ENCODE assay signal across 8 cellular contexts in genomic region chr18:11946756-11947155, GRCh38. TPM values are rescaled to one million over a fixed set of nuclear protein-coding genes. Genes with fewer than 3 reads are reported as not detected.
DNase-seq lines count a peak whose midpoint lies in the region; ATAC-seq and TF ChIP-seq lines count a peak whose summit lies in the region.

No MANE protein-coding gene starts in this region.

- intact Hi-C loops in left lung (cut with DNase I) (no loop called here), posterior cingulate gyrus (cut with DNase I) (loop anchor here (5.0 kb wide), 1 partner anchor 36 kb away; the partner anchor contains the start of gene IMPA2)

- H3K9me3 ChIP-seq in AG04450 (ENCODE audit: control insufficient read depth, insufficient read depth, low read length): no peaks in the 10 kb centered on the region; the same call in 1 of the 2 replicates
- H3K9me3 ChIP-seq in left lung: no peaks in the 10 kb centered on the region
- no peaks in the 10 kb centered on the region for H3K9me3 ChIP-seq in thymus (ENCODE audit: control insufficient read depth)

- no peak for TF ChIP-seq CTCF in AG04450 (IDR thresholded peaks at IDR 0.05; ENCODE audit: low read depth, low read length)
- TF ChIP-seq CTCF in left lung (IDR thresholded peaks at IDR 0.05): no peak

- H3K27me3 ChIP-seq in AG04450 (ENCODE audit: control insufficient read depth, insufficient read depth, low read length): no peaks in the 10 kb centered on the region
- no peaks in the 10 kb centered on the region for H3K27me3 ChIP-seq in left lung
- H3K27me3 ChIP-seq in thymus (ENCODE audit: control insufficient read depth, insufficient read depth): no peaks in the 10 kb centered on the region

- H3K36me3 ChIP-seq in left lung: no peaks in the 10 kb centered on the region
- no peaks in the 10 kb centered on the region for H3K36me3 ChIP-seq in thymus (ENCODE audit: control insufficient read depth, insufficient read depth)

- H3K27ac ChIP-seq in AG04450 (ENCODE audit: low read depth, low read length) (peak overlapping the region; percentile 89), left lung (peak overlapping the region; percentile 94 to 95), thymus (ENCODE audit: low read depth) (peak overlapping the region; percentile 61)

- peak; percentile 22 for ATAC-seq in HG02943 (IDR thresholded peaks at IDR 0.05; ENCODE audit: low read depth, unreplicated experiment)
- peak; percentile 11 for ATAC-seq in left lung
- no peak for ATAC-seq in GM18870 (IDR thresholded peaks at IDR 0.05; ENCODE audit: unreplicated experiment)

- H3K4me3 ChIP-seq in AG04450 (ENCODE audit: low read depth, low read length) (no peak overlapping the region), left lung (peak overlapping the region; percentile 38 to 43), thymus (ENCODE audit: low read length) (peak overlapping the region; percentile 52)

- DNase-seq in AG04450 (ENCODE audit: low read depth, low spot score): no peak
- DNase-seq in astrocyte of the hippocampus (ENCODE audit: low read depth, low spot score): peak; percentile 62
- no peak for DNase-seq in left lung
- no peak for DNase-seq in posterior cingulate gyrus
- no peak for DNase-seq in HuH-7.5 (ENCODE audit: low spot score)

- WGBS in thymus: 50% methylated on average over 3 of the region's 3 CpGs

- H3K4me1 ChIP-seq in left lung (peaks cover 13 to 33% of the 10 kb centered on the region in 2 donors), thymus (ENCODE audit: control insufficient read depth, insufficient read depth, low read length) (no peaks in the 10 kb centered on the region)

- POLR2A ChIA-PET in AG04450 (lab: Yijun Ruan, JAX): interaction anchor here (0.7 to 1.5 kb wide), 4 partner anchors 10 to 48 kb away, joined by 4 to 9 read pairs (median 6); partner anchors contain the start of gene IMPA2

- CTCF ChIA-PET in AG04450 (lab: Charles Lee): interaction anchor here (0.6 to 2.2 kb wide), 6 partner anchors 9 to 92 kb away, joined by 3 to 20 read pairs (median 4); no protein-coding TSS in a partner anchor

RNA-seq across cellular contexts. Expression of gene IMPA2, which starts 34.6 kb away (rescaled TPM):
- polyA plus RNA-seq in AG04450 (2011; rRNA removed) (12.8 and 15.3 TPM in 2 replicates), thymus (19.5 TPM)
- 10.9 and 13.4 TPM in 2 replicates for polyA minus RNA-seq in AG04450 (2011; rRNA and poly(A)+ RNA removed)
- total RNA-seq in left lung: 10 to 100 TPM; 62.2 to 92.5 TPM

RNA-seq across cellular contexts. Expression of gene MPPE1, which starts 38.6 kb away (rescaled TPM):
- polyA plus RNA-seq in AG04450 (2011; rRNA removed) (21.1 and 21.9 TPM in 2 replicates), thymus (66.4 TPM)
- polyA minus RNA-seq in AG04450 (2011; rRNA and poly(A)+ RNA removed): 12.0 and 17.6 TPM in 2 replicates
- total RNA-seq in left lung: 10 to 100 TPM; 62.8 to 68.0 TPM
